8 cellular contexts compared by ENCODE assay signal in genomic region chr1:11935040-11935378, GRCh38. TPM values are rescaled to one million over a fixed set of nuclear protein-coding genes. Genes with fewer than 3 reads are reported as not detected.
DNase-seq lines count a peak whose midpoint lies in the region; ATAC-seq and TF ChIP-seq lines count a peak whose summit lies in the region.

No MANE protein-coding gene starts in this region.

- no peak for TF ChIP-seq CTCF in gastroesophageal sphincter (IDR thresholded peaks at IDR 0.05)

- peak; percentile 8 for ATAC-seq in GM21447 (IDR thresholded peaks at IDR 0.05; ENCODE audit: unreplicated experiment)
- peak; percentile 48 for ATAC-seq in SK-N-SH treated with all-trans-retinoic acid at 6 μM for 48 hours
- ATAC-seq in gastroesophageal sphincter: no peak

- TF ChIP-seq EP300 in gastroesophageal sphincter (IDR thresholded peaks at IDR 0.05): no peak

- H3K27ac ChIP-seq in gastroesophageal sphincter: peak overlapping the region; percentile 83 to 90 (median 89)
- H3K27ac ChIP-seq in skin epidermis: peak overlapping the region in 20 of 21 experiments; percentile 72 to 93 (median 82)

- H3K4me3 ChIP-seq in gastroesophageal sphincter: peak overlapping the region; percentile 47 to 81
- peak overlapping the region; percentile 47 to 63 (median 57) for H3K4me3 ChIP-seq in skin epidermis

- no peaks in the 10 kb centered on the region for H3K9me3 ChIP-seq in gastroesophageal sphincter

- 0% methylated on average over 1 of the region's 3 CpGs for WGBS in gastroesophageal sphincter (ENCODE audit: low coverage in 1 of 2), 2 donors

- TF ChIP-seq POLR2A in gastroesophageal sphincter (IDR thresholded peaks at IDR 0.05): no peak

- DNase-seq in DMS 273 (lab: John Stamatoyannopoulos, UW; ENCODE audit: unreplicated experiment): no peak
- DNase-seq in occipital lobe (lab: John Stamatoyannopoulos, UW): no peak
- DNase-seq in T1000 (lab: John Stamatoyannopoulos, UW): no peak
- no peak for DNase-seq in globus pallidus (ENCODE audit: low spot score)

- H3K4me1 ChIP-seq in gastroesophageal sphincter: peaks cover 0 to 77% (median 31%) of the 10 kb centered on the region in 3 donors

- H3K27me3 ChIP-seq in gastroesophageal sphincter: no peaks in the 10 kb centered on the region

- peaks cover 0 to 7% of the 10 kb centered on the region in 2 donors for H3K36me3 ChIP-seq in gastroesophageal sphincter

TF ChIP-seq in SK-N-SH treated with all-trans-retinoic acid at 6 μM for 48 hours, 23 proteins besides CTCF, POLR2A, EP300 and RAD21:
- TF ChIP-seq, protein P1, sequence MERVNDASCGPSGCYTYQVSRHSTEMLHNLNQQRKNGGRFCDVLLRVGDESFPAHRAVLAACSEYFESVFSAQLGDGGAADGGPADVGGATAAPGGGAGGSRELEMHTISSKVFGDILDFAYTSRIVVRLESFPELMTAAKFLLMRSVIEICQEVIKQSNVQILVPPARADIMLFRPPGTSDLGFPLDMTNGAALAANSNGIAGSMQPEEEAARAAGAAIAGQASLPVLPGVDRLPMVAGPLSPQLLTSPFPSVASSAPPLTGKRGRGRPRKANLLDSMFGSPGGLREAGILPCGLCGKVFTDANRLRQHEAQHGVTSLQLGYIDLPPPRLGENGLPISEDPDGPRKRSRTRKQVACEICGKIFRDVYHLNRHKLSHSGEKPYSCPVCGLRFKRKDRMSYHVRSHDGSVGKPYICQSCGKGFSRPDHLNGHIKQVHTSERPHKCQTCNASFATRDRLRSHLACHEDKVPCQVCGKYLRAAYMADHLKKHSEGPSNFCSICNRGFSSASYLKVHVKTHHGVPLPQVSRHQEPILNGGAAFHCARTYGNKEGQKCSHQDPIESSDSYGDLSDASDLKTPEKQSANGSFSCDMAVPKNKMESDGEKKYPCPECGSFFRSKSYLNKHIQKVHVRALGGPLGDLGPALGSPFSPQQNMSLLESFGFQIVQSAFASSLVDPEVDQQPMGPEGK (CRISPR knock-in tag; IDR thresholded peaks at IDR 0.05; ENCODE audit: borderline replicate concordance): no peak
- TF ChIP-seq ESRRG (CRISPR knock-in tag; IDR thresholded peaks at IDR 0.05): no peak
- no peak for TF ChIP-seq PPARA (CRISPR knock-in tag; IDR thresholded peaks at IDR 0.05; ENCODE audit: borderline replicate concordance)
- TF ChIP-seq TOX (CRISPR knock-in tag; IDR thresholded peaks at IDR 0.05; ENCODE audit: borderline replicate concordance): no peak
- TF ChIP-seq CREB5 (CRISPR knock-in tag; IDR thresholded peaks at IDR 0.05; ENCODE audit: low read depth): no peak
- TF ChIP-seq ZNF8 (CRISPR knock-in tag; IDR thresholded peaks at IDR 0.05): no peak
- TF ChIP-seq TCF4 (CRISPR knock-in tag; IDR thresholded peaks at IDR 0.05; ENCODE audit: borderline replicate concordance): no peak
- no peak for TF ChIP-seq SNAI2 (CRISPR knock-in tag; IDR thresholded peaks at IDR 0.05)
- TF ChIP-seq BACH2 (CRISPR knock-in tag; IDR thresholded peaks at IDR 0.05; ENCODE audit: borderline replicate concordance): no peak
- TF ChIP-seq, protein P2, sequence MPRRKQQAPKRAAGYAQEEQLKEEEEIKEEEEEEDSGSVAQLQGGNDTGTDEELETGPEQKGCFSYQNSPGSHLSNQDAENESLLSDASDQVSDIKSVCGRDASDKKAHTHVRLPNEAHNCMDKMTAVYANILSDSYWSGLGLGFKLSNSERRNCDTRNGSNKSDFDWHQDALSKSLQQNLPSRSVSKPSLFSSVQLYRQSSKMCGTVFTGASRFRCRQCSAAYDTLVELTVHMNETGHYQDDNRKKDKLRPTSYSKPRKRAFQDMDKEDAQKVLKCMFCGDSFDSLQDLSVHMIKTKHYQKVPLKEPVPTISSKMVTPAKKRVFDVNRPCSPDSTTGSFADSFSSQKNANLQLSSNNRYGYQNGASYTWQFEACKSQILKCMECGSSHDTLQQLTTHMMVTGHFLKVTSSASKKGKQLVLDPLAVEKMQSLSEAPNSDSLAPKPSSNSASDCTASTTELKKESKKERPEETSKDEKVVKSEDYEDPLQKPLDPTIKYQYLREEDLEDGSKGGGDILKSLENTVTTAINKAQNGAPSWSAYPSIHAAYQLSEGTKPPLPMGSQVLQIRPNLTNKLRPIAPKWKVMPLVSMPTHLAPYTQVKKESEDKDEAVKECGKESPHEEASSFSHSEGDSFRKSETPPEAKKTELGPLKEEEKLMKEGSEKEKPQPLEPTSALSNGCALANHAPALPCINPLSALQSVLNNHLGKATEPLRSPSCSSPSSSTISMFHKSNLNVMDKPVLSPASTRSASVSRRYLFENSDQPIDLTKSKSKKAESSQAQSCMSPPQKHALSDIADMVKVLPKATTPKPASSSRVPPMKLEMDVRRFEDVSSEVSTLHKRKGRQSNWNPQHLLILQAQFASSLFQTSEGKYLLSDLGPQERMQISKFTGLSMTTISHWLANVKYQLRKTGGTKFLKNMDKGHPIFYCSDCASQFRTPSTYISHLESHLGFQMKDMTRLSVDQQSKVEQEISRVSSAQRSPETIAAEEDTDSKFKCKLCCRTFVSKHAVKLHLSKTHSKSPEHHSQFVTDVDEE (CRISPR knock-in tag; IDR thresholded peaks at IDR 0.05): no peak
- no peak for TF ChIP-seq ZC3H10 (CRISPR knock-in tag; IDR thresholded peaks at IDR 0.05)
- TF ChIP-seq ZNF70 (CRISPR knock-in tag; IDR thresholded peaks at IDR 0.05): no peak
- no peak for TF ChIP-seq CSDC2 (CRISPR knock-in tag; IDR thresholded peaks at IDR 0.05)
- TF ChIP-seq, protein P3, sequence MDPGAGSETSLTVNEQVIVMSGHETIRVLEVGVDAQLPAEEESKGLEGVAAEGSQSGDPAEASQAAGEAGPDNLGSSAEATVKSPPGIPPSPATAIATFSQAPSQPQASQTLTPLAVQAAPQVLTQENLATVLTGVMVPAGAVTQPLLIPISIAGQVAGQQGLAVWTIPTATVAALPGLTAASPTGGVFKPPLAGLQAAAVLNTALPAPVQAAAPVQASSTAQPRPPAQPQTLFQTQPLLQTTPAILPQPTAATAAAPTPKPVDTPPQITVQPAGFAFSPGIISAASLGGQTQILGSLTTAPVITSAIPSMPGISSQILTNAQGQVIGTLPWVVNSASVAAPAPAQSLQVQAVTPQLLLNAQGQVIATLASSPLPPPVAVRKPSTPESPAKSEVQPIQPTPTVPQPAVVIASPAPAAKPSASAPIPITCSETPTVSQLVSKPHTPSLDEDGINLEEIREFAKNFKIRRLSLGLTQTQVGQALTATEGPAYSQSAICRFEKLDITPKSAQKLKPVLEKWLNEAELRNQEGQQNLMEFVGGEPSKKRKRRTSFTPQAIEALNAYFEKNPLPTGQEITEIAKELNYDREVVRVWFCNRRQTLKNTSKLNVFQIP (CRISPR knock-in tag; IDR thresholded peaks at IDR 0.05; ENCODE audit: borderline replicate concordance, low read depth): no peak
- TF ChIP-seq ZFP30 (CRISPR knock-in tag; IDR thresholded peaks at IDR 0.05): no peak
- no peak for TF ChIP-seq CSRNP3 (CRISPR knock-in tag; IDR thresholded peaks at IDR 0.05)
- no peak for TF ChIP-seq ZFP3 (CRISPR knock-in tag; IDR thresholded peaks at IDR 0.05)
- no peak for TF ChIP-seq ARNTL (CRISPR knock-in tag; IDR thresholded peaks at IDR 0.05; ENCODE audit: borderline replicate concordance, low read depth)
- no peak for TF ChIP-seq GLIS3 (CRISPR knock-in tag; IDR thresholded peaks at IDR 0.05)
- TF ChIP-seq OSR1 (CRISPR knock-in tag; IDR thresholded peaks at IDR 0.05): no peak

RNA-seq across cellular contexts. Expression of gene PLOD1, which starts 0.5 kb away (rescaled TPM):
- total RNA-seq in gastroesophageal sphincter: 100 to 1,000 TPM in 1 of 4 donors, 10 to 100 TPM in 3; 66.5 to 125 (median 70.1) TPM
- total RNA-seq in occipital lobe: 23.9 TPM

RNA-seq across cellular contexts. Expression of gene KIAA2013, which starts 8.8 kb away (rescaled TPM):
- 100 to 1,000 TPM in 1 of 4 donors, 10 to 100 TPM in 3; 70.8 to 128 (median 83.8) TPM for total RNA-seq in gastroesophageal sphincter
- 18.6 TPM for total RNA-seq in occipital lobe

RNA-seq across cellular contexts. Expression of gene MFN2, which starts 45.2 kb away (rescaled TPM):
- total RNA-seq in gastroesophageal sphincter (100 to 1,000 TPM; 117 to 236 (median 186) TPM), occipital lobe (35.1 TPM)
